Comparison of ENCODE assay signal across 1 cellular context in the genomic region with DNA sequence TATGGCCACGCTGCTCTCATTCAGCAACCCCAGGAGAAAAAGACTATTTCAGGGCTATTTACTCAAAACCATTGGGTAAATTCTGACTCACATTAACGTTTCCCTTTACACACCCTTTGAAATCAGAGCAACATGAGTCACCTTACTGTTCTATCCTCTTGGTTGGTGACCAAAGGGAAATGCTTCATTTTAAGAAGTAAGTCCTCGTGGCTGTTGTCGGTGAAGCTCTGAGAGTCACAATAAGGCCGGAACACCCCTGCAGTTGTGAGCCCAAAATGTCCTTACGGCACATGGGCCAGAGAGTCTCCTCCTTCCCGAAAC.
TF ChIP-seq lines count a peak whose summit lies in the region.

No MANE protein-coding gene starts in this region.

TF ChIP-seq in SK-N-SH treated with all-trans-retinoic acid at 6 μM for 48 hours, 23 proteins besides CTCF, POLR2A, EP300 and RAD21 (continued from another document):
- TF ChIP-seq TCF4 (CRISPR knock-in tag; IDR thresholded peaks at IDR 0.05; ENCODE audit: borderline replicate concordance) = no peak
- no peak for TF ChIP-seq ISL1 (CRISPR knock-in tag; IDR thresholded peaks at IDR 0.05)
- TF ChIP-seq ARNTL (CRISPR knock-in tag; IDR thresholded peaks at IDR 0.05; ENCODE audit: borderline replicate concordance, low read depth) = no peak
- TF ChIP-seq, protein P1, sequence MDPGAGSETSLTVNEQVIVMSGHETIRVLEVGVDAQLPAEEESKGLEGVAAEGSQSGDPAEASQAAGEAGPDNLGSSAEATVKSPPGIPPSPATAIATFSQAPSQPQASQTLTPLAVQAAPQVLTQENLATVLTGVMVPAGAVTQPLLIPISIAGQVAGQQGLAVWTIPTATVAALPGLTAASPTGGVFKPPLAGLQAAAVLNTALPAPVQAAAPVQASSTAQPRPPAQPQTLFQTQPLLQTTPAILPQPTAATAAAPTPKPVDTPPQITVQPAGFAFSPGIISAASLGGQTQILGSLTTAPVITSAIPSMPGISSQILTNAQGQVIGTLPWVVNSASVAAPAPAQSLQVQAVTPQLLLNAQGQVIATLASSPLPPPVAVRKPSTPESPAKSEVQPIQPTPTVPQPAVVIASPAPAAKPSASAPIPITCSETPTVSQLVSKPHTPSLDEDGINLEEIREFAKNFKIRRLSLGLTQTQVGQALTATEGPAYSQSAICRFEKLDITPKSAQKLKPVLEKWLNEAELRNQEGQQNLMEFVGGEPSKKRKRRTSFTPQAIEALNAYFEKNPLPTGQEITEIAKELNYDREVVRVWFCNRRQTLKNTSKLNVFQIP (CRISPR knock-in tag; IDR thresholded peaks at IDR 0.05; ENCODE audit: borderline replicate concordance, low read depth) = no peak
- no peak for TF ChIP-seq ZC3H10 (CRISPR knock-in tag; IDR thresholded peaks at IDR 0.05)
- TF ChIP-seq ESRRG (CRISPR knock-in tag; IDR thresholded peaks at IDR 0.05) = no peak
- no peak for TF ChIP-seq RARB (CRISPR knock-in tag; IDR thresholded peaks at IDR 0.05)
- no peak for TF ChIP-seq ZNF565 (CRISPR knock-in tag; conservative IDR thresholded peaks at IDR 0.05; ENCODE audit: low read depth)
- no peak for TF ChIP-seq BACH2 (CRISPR knock-in tag; IDR thresholded peaks at IDR 0.05; ENCODE audit: borderline replicate concordance)
- TF ChIP-seq ZNF70 (CRISPR knock-in tag; IDR thresholded peaks at IDR 0.05) = no peak
- no peak for TF ChIP-seq ZNF8 (CRISPR knock-in tag; IDR thresholded peaks at IDR 0.05)
- no peak for TF ChIP-seq CSDC2 (CRISPR knock-in tag; IDR thresholded peaks at IDR 0.05)
